Comparison of ENCODE assay signal across 19 cellular contexts in the genomic region with DNA sequence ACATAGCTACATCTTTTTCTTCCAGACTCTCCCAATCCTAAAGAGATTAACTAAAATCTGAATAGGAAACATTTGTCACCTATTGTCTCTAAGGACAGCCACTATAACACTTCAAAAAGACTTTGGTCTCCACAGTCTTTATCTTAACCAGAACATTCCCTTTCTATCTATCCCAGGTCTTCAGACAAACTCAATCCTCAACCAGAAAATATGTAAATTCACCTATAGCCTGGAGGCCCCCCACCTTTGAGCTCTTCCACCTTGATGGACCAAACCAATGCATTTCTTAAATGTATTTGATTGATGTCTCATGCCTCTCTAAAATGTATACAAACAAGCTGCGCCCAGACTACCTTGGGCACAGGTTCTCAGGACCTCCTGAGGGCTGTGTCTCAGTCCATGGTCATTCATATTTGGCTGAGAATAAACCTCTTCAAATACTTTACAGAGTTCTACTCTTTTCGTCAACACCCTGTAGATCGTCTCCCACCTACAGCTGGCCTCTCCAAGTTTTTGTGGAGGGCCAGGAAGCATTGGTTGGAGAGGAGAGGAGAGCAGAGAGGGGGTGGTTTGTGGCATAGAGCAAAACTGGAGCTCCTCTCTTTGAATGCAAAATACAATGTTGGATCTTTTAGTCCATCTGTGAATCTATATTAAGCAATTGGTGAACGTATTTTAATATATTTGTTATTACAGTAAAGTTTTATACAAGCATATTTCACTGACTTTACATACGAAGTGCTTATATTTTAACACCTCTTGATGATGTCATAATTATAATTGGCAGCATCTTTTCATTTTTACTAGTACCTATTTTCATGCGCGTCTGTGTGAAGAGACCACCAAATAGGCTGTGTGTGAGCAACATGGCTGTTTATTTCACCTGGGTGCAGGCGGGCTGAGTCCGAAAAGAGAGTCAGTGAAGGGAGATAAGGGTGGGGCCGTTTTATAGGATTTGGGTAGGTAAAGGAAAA.
A peak's percentile ranks its signal among the peaks of the same experiment; 100 is the strongest.
DNase-seq lines count a peak whose midpoint lies in the region; ATAC-seq, FAIRE-seq and TF ChIP-seq lines count a peak whose summit lies in the region.
"Had no signal": no experiment of that assay in that cellular context is flagged by ENCODE, and none has a peak within 500 bp of the region (broad histone marks: within the 10 kb centered on the region; RNA-seq: fewer than 3 reads in every experiment).

No MANE protein-coding gene starts in this region.

- H4K12ac ChIP-seq in trophoblast cell (ENCODE audit: low read depth, low read length): no peak overlapping the region

- 41% methylated on average over 7 of the region's 10 CpGs for WGBS in K562 (ENCODE audit: insufficient coverage, low coverage, missing lambda C conversion rate)
- no CpG with 5 or more reads among the region's 10 CpGs for WGBS in trophoblast cell (ENCODE audit: extremely low coverage, insufficient coverage, insufficient read length)

- H3K36me3 ChIP-seq in GM23338 (ENCODE audit: insufficient read depth) (no peaks in the 10 kb centered on the region), HUES6 (ENCODE audit: control insufficient read depth, insufficient read depth, low read length) (peaks cover 30% of the 10 kb centered on the region; the same call in 1 of the 2 replicates), K562 (ENCODE audit: control insufficient read depth, insufficient read depth, low read length) (no peaks in the 10 kb centered on the region), trophoblast cell (ENCODE audit: control insufficient read depth in 1 of 2, insufficient read depth in 2 of 2, low read length in 2 of 2) (no peaks in the 10 kb centered on the region)
- H3K36me3 ChIP-seq: BLaER1 treated with 17β-estradiol and CSF1 and Interleukin-3, amounts not matched to agents 10 nM and 100 nM; SJCRH30 had no signal

- no peaks in the 10 kb centered on the region for H3F3A ChIP-seq in GM23338 (replicated peaks; ENCODE audit: low read depth)

- H2BK5ac ChIP-seq in trophoblast cell (ENCODE audit: low read depth, low read length, poor library complexity): no peak overlapping the region

- peak; percentile 24 for DNase-seq in GM23338 (ENCODE audit: low spot score)
- no peak for DNase-seq in K562 (ENCODE audit: extremely low read depth in 1 of 4, low spot score in 3 of 4)
- DNase-seq in trophoblast cell: no peak
- no peak for DNase-seq in CD1c-positive myeloid dendritic cell (ENCODE audit: extremely low spot score)
- no peak for DNase-seq in substantia nigra (lab: John Stamatoyannopoulos, UW)
- no peak for DNase-seq in glomerular visceral epithelial cell (ENCODE audit: extremely low spot score)
- DNase-seq: CD8-positive, alpha-beta memory T cell; DMS53; EL; KG1; MV-4-11; NCI-H1417; NCI-H187; NCI-H226; NCI-H524 treated with DMSO at 0.1 percent for 48 hours; SJCRH30 had no signal

- intact Hi-C loops in K562 (cut with micrococcal nuclease): no loop called here

- H3K4me3 ChIP-seq in GM23338 (no peak overlapping the region), HUES6 (ENCODE audit: low read depth, low read length) (peak overlapping the region; percentile 57; the same call in 1 of the 2 replicates), K562 (no peak overlapping the region), trophoblast cell (ENCODE audit: low read depth, low read length) (no peak overlapping the region)
- H3K4me3 ChIP-seq: BLaER1 treated with 17β-estradiol and CSF1 and Interleukin-3, amounts not matched to agents 10 nM and 100 nM; SJCRH30 had no signal

- H3K18ac ChIP-seq in trophoblast cell (ENCODE audit: low read length): no peak overlapping the region

- H3K23ac ChIP-seq in trophoblast cell (ENCODE audit: low read length): no peak overlapping the region

- H3K4me1 Mint-ChIP-seq in GM23338: peaks cover 35% of the 10 kb centered on the region
- H3K4me1 Mint-ChIP-seq: CD8-positive, alpha-beta memory T cell had no signal

- H2BK120ac ChIP-seq in trophoblast cell (ENCODE audit: insufficient read depth, low read length, poor library complexity): no peak overlapping the region

- H3K4me3 Mint-ChIP-seq in GM23338: no peak overlapping the region
- H3K4me3 Mint-ChIP-seq: CD8-positive, alpha-beta memory T cell had no signal

- H3K9me3 ChIP-seq in HUES6 (ENCODE audit: control insufficient read depth, insufficient read depth, low read depth, low read length) (no peaks in the 10 kb centered on the region), K562 (replicated peaks; ENCODE audit: control insufficient read depth, insufficient read depth, low read depth, low read length) (no peaks in the 10 kb centered on the region), trophoblast cell (ENCODE audit: insufficient read depth, low read depth, low read length) (no peaks in the 10 kb centered on the region)
- H3K9me3 ChIP-seq: BLaER1 treated with 17β-estradiol and CSF1 and Interleukin-3, amounts not matched to agents 10 nM and 100 nM; SJCRH30 had no signal

- no peak overlapping the region for H4K8ac ChIP-seq in trophoblast cell (ENCODE audit: low read depth, low read length)

- H3K27ac ChIP-seq in GM23338 (ENCODE audit: low read depth): peak overlapping the region; percentile 98
- H3K27ac ChIP-seq in HUES6 (ENCODE audit: low read depth, low read length): peak overlapping the region; percentile 88
- H3K27ac ChIP-seq in K562 (ENCODE audit: extremely low read depth, low read depth, low read length): no peak overlapping the region
- H3K27ac ChIP-seq in trophoblast cell (ENCODE audit: low read depth, low read length): no peak overlapping the region
- no peak overlapping the region for H3K27ac ChIP-seq in substantia nigra (ENCODE audit: low read depth, low read length, poor library complexity, severe bottlenecking)
- H3K27ac ChIP-seq: BLaER1 treated with 17β-estradiol and CSF1 and Interleukin-3, amounts not matched to agents 10 nM and 100 nM; SJCRH30 had no signal

- H2AK5ac ChIP-seq in trophoblast cell (ENCODE audit: low read length): no peak overlapping the region

- CTCF ChIA-PET in K562 (lab: Yijun Ruan, JAX; ENCODE audit: low intra/inter-chr PET ratio): interaction anchor here (0.7 kb wide), 1 partner anchor 215 kb away, joined by 3 read pairs; no protein-coding TSS in a partner anchor

- peak overlapping the region; percentile 18 for H4K91ac ChIP-seq in trophoblast cell (ENCODE audit: low read depth, low read length)

- peaks cover under 1% of the 10 kb centered on the region for H3K79me1 ChIP-seq in trophoblast cell (ENCODE audit: low read length)

- H3K4me1 ChIP-seq in GM23338 (ENCODE audit: insufficient read depth) (peaks cover 25% of the 10 kb centered on the region; the same call in 1 of the 2 replicates), HUES6 (ENCODE audit: control insufficient read depth, insufficient read depth, low read length) (peaks cover 14% of the 10 kb centered on the region), K562 (replicated peaks in 1 of 2; ENCODE audit: control insufficient read depth in 2 of 2, insufficient read depth in 2 of 2, low read length in 2 of 2) (no peaks in the 10 kb centered on the region), trophoblast cell (ENCODE audit: control insufficient read depth in 1 of 2, insufficient read depth in 2 of 2, low read length in 2 of 2) (no peaks in the 10 kb centered on the region)
- H3K4me1 ChIP-seq: BLaER1 treated with 17β-estradiol and CSF1 and Interleukin-3, amounts not matched to agents 10 nM and 100 nM; SJCRH30 had no signal

- H3K9me1 ChIP-seq in K562 (ENCODE audit: control insufficient read depth, insufficient read depth, low read length): no peaks in the 10 kb centered on the region

- FAIRE-seq in K562 (lab: Jason Lieb, UNC): no peak

- H3K4me2 ChIP-seq in GM23338: peak overlapping the region; percentile 16
- H3K4me2 ChIP-seq in K562 (ENCODE audit: insufficient read depth, low read length): no peak overlapping the region
- no peak overlapping the region for H3K4me2 ChIP-seq in trophoblast cell (ENCODE audit: low read length)
- H3K4me2 ChIP-seq: BLaER1 treated with 17β-estradiol and CSF1 and Interleukin-3, amounts not matched to agents 10 nM and 100 nM had no signal

- H2AFZ ChIP-seq in GM23338 (no peak overlapping the region), K562 (ENCODE audit: low read depth, low read length) (no peak overlapping the region), trophoblast cell (ENCODE audit: insufficient read depth, low read length, poor library complexity) (no peak overlapping the region)

- TF ChIP-seq CTCF in GM23338 (conservative IDR thresholded peaks at IDR 0.05; ENCODE audit: low read depth in 2 of 2) (no peak), K562 (IDR thresholded peaks at IDR 0.05 in 2 of 3, conservative IDR thresholded peaks at IDR 0.05 in 1 of 3; ENCODE audit: insufficient read depth in 2 of 3, low read depth in 1 of 3, low read length in 3 of 3) (no peak)

- POLR2A ChIA-PET in K562 (lab: Yijun Ruan, JAX): interaction anchor here (0.8 kb wide), 1 partner anchor 28 kb away, joined by 3 read pairs; no protein-coding TSS in a partner anchor

- H3K27me3 Mint-ChIP-seq in GM23338 (ENCODE audit: insufficient read depth, low read depth, poor library complexity): peaks cover 7% of the 10 kb centered on the region
- H3K27me3 Mint-ChIP-seq: CD8-positive, alpha-beta memory T cell had no signal

- in situ Hi-C loops in K562 (cut with MboI): no loop called here

- H3K9ac ChIP-seq in HUES6 (ENCODE audit: low read length) (peak overlapping the region; percentile 95), K562 (ENCODE audit: insufficient read depth in 1 of 2, low read depth in 2 of 2, low read length in 2 of 2) (no peak overlapping the region), trophoblast cell (ENCODE audit: low read length) (no peak overlapping the region)
- H3K9ac ChIP-seq: BLaER1 treated with 17β-estradiol and CSF1 and Interleukin-3, amounts not matched to agents 10 nM and 100 nM had no signal

- H3K27ac Mint-ChIP-seq in GM23338: peak overlapping the region; percentile 15; the same call in 1 of the 2 replicates
- H3K27ac Mint-ChIP-seq: CD8-positive, alpha-beta memory T cell had no signal

- TF ChIP-seq RAD21 in K562 (CRISPR knock-in tag; conservative IDR thresholded peaks at IDR 0.05 in 1 of 2, IDR thresholded peaks at IDR 0.05 in 1 of 2): no peak

- no peaks in the 10 kb centered on the region for H3K9me2 ChIP-seq in GM23338 (ENCODE audit: insufficient read depth)

- H3K4ac ChIP-seq in trophoblast cell (ENCODE audit: low read depth, low read length): no peak overlapping the region

- no peaks in the 10 kb centered on the region for H4K20me1 ChIP-seq in GM23338 (replicated peaks; ENCODE audit: insufficient read depth)
- H4K20me1 ChIP-seq in K562 (replicated peaks; ENCODE audit: control insufficient read depth, insufficient read depth, low read length): no peaks in the 10 kb centered on the region
- H4K20me1 ChIP-seq: BLaER1 treated with 17β-estradiol and CSF1 and Interleukin-3, amounts not matched to agents 10 nM and 100 nM had no signal

- peaks cover under 1% of the 10 kb centered on the region; the same call in 1 of the 3 replicates for H3K36me3 Mint-ChIP-seq in GM23338 (ENCODE audit: low read depth)
- H3K36me3 Mint-ChIP-seq: CD8-positive, alpha-beta memory T cell had no signal

- no TSS peak for BruUV-seq in K562 (replicated peaks; lab: Mats Ljungman, UMichigan)

- TF ChIP-seq POLR2A in K562 (conservative IDR thresholded peaks at IDR 0.05): no peak

- no peak overlapping the region for H2BK12ac ChIP-seq in trophoblast cell (ENCODE audit: low read length)

- ATAC-seq in GM23338: peak; percentile 28; the same call in 2 of the 3 replicates
- ATAC-seq in K562: no peak
- ATAC-seq: HCT116 had no signal

- H3K9me3 Mint-ChIP-seq in GM23338: 0 out of 3 replicates have a peak, but pooled peaks cover 4% of the 10 kb centered on the region
- H3K9me3 Mint-ChIP-seq: CD8-positive, alpha-beta memory T cell had no signal

- no peak for TF ChIP-seq EP300 in K562 (IDR thresholded peaks at IDR 0.05; ENCODE audit: low read length)

- H3K79me2 ChIP-seq in GM23338 (replicated peaks; ENCODE audit: insufficient read depth): no peaks in the 10 kb centered on the region
- no peaks in the 10 kb centered on the region for H3K79me2 ChIP-seq in K562 (ENCODE audit: control insufficient read depth, insufficient read depth, low read length)
- no peaks in the 10 kb centered on the region for H3K79me2 ChIP-seq in trophoblast cell (ENCODE audit: control insufficient read depth, insufficient read depth, low read length, poor library complexity)

- no peak overlapping the region for H3K14ac ChIP-seq in trophoblast cell (ENCODE audit: low read length)

- no peaks in the 10 kb centered on the region for H3K27me3 ChIP-seq in GM23338 (ENCODE audit: insufficient read depth)
- H3K27me3 ChIP-seq in HUES6 (ENCODE audit: control insufficient read depth, insufficient read depth, low read length): no peaks in the 10 kb centered on the region
- no peaks in the 10 kb centered on the region for H3K27me3 ChIP-seq in K562 (ENCODE audit: control insufficient read depth in 2 of 2, insufficient read depth in 2 of 2, low read length in 2 of 2)
- no peaks in the 10 kb centered on the region for H3K27me3 ChIP-seq in trophoblast cell (ENCODE audit: insufficient read depth, low read length)
- H3K27me3 ChIP-seq: BLaER1 treated with 17β-estradiol and CSF1 and Interleukin-3, amounts not matched to agents 10 nM and 100 nM; SJCRH30 had no signal

Comparison
In these comparisons a context has a peak if more than half of its experiments do, and no peak if none do; other contexts are left out.
1. H3K27ac ChIP-seq: peak in GM23338 (single experiment) and HUES6 (single experiment); none in K562 (single experiment), trophoblast cell (single experiment) and substantia nigra (single experiment).